In the genomic region with DNA sequence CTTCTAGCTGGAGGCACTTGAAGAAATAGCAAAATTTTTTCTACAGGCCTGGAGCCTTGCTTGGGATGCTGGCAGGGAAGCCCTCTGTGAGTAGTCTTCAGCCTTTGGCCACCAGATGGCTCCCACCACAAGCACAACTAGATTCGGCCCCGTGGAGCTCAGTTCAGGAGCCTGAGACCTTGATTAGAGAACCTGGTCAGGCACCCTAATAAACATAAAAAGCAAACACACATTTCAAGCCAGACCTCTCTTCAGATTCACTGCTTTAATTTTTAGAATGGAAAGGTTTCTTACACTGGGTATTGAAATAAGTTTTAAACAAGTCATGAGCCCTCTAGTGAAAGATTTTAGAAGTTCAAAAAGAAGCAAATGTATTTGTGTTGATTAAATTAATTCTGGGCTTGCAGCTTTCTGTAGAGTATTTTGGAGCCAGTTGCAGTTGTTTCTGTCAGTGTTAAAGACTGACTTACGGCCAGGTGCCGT, we compare ENCODE assay signal across 1 cellular context.
A peak's percentile ranks its signal among the peaks of the same experiment; 100 is the strongest.
TF ChIP-seq lines count a peak whose summit lies in the region.

No MANE protein-coding gene starts in this region.

TF ChIP-seq in HepG2, 621 proteins besides CTCF, POLR2A, EP300 and RAD21 (continued from another document):
- TF ChIP-seq, protein P1, sequence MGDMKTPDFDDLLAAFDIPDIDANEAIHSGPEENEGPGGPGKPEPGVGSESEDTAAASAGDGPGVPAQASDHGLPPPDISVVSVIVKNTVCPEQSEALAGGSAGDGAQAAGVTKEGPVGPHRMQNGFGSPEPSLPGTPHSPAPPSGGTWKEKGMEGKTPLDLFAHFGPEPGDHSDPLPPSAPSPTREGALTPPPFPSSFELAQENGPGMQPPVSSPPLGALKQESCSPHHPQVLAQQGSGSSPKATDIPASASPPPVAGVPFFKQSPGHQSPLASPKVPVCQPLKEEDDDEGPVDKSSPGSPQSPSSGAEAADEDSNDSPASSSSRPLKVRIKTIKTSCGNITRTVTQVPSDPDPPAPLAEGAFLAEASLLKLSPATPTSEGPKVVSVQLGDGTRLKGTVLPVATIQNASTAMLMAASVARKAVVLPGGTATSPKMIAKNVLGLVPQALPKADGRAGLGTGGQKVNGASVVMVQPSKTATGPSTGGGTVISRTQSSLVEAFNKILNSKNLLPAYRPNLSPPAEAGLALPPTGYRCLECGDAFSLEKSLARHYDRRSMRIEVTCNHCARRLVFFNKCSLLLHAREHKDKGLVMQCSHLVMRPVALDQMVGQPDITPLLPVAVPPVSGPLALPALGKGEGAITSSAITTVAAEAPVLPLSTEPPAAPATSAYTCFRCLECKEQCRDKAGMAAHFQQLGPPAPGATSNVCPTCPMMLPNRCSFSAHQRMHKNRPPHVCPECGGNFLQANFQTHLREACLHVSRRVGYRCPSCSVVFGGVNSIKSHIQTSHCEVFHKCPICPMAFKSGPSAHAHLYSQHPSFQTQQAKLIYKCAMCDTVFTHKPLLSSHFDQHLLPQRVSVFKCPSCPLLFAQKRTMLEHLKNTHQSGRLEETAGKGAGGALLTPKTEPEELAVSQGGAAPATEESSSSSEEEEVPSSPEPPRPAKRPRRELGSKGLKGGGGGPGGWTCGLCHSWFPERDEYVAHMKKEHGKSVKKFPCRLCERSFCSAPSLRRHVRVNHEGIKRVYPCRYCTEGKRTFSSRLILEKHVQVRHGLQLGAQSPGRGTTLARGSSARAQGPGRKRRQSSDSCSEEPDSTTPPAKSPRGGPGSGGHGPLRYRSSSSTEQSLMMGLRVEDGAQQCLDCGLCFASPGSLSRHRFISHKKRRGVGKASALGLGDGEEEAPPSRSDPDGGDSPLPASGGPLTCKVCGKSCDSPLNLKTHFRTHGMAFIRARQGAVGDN (CRISPR knock-in tag; IDR thresholded peaks at IDR 0.05), result no peak
- peak; percentile 99 for TF ChIP-seq SMC3 (IDR thresholded peaks at IDR 0.05; ENCODE audit: low read length)
- TF ChIP-seq TSC22D2 (CRISPR knock-in tag; IDR thresholded peaks at IDR 0.05; ENCODE audit: borderline replicate concordance), result no peak
- TF ChIP-seq ZNF24 (IDR thresholded peaks at IDR 0.05), result 0 out of 2 replicates have a peak, but pooled peaks have one; percentile 18
- TF ChIP-seq TBX2 (CRISPR knock-in tag; IDR thresholded peaks at IDR 0.05; ENCODE audit: borderline replicate concordance), result no peak
- TF ChIP-seq, protein P2, sequence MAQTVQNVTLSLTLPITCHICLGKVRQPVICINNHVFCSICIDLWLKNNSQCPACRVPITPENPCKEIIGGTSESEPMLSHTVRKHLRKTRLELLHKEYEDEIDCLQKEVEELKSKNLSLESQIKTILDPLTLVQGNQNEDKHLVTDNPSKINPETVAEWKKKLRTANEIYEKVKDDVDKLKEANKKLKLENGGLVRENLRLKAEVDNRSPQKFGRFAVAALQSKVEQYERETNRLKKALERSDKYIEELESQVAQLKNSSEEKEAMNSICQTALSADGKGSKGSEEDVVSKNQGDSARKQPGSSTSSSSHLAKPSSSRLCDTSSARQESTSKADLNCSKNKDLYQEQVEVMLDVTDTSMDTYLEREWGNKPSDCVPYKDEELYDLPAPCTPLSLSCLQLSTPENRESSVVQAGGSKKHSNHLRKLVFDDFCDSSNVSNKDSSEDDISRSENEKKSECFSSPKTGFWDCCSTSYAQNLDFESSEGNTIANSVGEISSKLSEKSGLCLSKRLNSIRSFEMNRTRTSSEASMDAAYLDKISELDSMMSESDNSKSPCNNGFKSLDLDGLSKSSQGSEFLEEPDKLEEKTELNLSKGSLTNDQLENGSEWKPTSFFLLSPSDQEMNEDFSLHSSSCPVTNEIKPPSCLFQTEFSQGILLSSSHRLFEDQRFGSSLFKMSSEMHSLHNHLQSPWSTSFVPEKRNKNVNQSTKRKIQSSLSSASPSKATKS (CRISPR knock-in tag; IDR thresholded peaks at IDR 0.05), result no peak
- TF ChIP-seq ISX (CRISPR knock-in tag; conservative IDR thresholded peaks at IDR 0.05), result no peak
- TF ChIP-seq, protein P3, sequence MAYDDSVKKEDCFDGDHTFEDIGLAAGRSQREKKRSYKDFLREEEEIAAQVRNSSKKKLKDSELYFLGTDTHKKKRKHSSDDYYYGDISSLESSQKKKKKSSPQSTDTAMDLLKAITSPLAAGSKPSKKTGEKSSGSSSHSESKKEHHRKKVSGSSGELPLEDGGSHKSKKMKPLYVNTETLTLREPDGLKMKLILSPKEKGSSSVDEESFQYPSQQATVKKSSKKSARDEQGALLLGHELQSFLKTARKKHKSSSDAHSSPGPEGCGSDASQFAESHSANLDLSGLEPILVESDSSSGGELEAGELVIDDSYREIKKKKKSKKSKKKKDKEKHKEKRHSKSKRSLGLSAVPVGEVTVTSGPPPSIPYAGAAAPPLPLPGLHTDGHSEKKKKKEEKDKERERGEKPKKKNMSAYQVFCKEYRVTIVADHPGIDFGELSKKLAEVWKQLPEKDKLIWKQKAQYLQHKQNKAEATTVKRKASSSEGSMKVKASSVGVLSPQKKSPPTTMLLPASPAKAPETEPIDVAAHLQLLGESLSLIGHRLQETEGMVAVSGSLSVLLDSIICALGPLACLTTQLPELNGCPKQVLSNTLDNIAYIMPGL (CRISPR knock-in tag; IDR thresholded peaks at IDR 0.05; ENCODE audit: borderline replicate concordance in 1 of 2, low read depth in 1 of 2), result 0 out of 4 replicates have a peak, but pooled peaks of 1 of the 2 experiments have one; percentile 47
- 0 out of 2 replicates have a peak, but pooled peaks have one; percentile 17 for TF ChIP-seq KDM2A (CRISPR knock-in tag; IDR thresholded peaks at IDR 0.05; ENCODE audit: borderline replicate concordance, low read depth)
- peak; percentile 49; the same call in 1 of the 2 replicates for TF ChIP-seq GATAD2A (CRISPR knock-in tag; IDR thresholded peaks at IDR 0.05)
- no peak for TF ChIP-seq PHF5A (CRISPR knock-in tag; IDR thresholded peaks at IDR 0.05; ENCODE audit: low read depth, unreplicated experiment)
- no peak for TF ChIP-seq MEIS1 (CRISPR knock-in tag; IDR thresholded peaks at IDR 0.05; ENCODE audit: borderline replicate concordance)
- no peak for TF ChIP-seq SOX13 (IDR thresholded peaks at IDR 0.05)
- TF ChIP-seq SOX13 (CRISPR knock-in tag; conservative IDR thresholded peaks at IDR 0.05 in 1 of 2, IDR thresholded peaks at IDR 0.05 in 1 of 2), result 0 out of 4 replicates have a peak, but pooled peaks of 1 of the 2 experiments have one; percentile 12
